In genomic region chr3:184322731-184323487, GRCh38 we compare ENCODE assay signal across 12 cellular contexts. TPM values are rescaled to one million over a fixed set of nuclear protein-coding genes. Genes with fewer than 3 reads are reported as not detected.
DNase-seq lines count a peak whose midpoint lies in the region; ATAC-seq and TF ChIP-seq lines count a peak whose summit lies in the region.
"Had no signal": no experiment of that assay in that cellular context is flagged by ENCODE, and none has a peak within 500 bp of the region (broad histone marks: within the 10 kb centered on the region; RNA-seq: fewer than 3 reads in every experiment).

No MANE protein-coding gene starts in this region.

- H3K4me3 ChIP-seq in H7 (ENCODE audit: insufficient read depth, low read depth, low read length) (no peak overlapping the region), ascending aorta (no peak overlapping the region), neutrophil (ENCODE audit: low read depth in 1 of 2, low read length in 1 of 2) (no peak overlapping the region), brain microvascular endothelial cell (ENCODE audit: low read depth, low read length) (no peak overlapping the region)
- H3K4me3 ChIP-seq: tibial nerve had no signal

- no peaks in the 10 kb centered on the region for H3K9me3 ChIP-seq in ascending aorta
- no peaks in the 10 kb centered on the region for H3K9me3 ChIP-seq in neutrophil
- H3K9me3 ChIP-seq: tibial nerve had no signal

- no peak for ATAC-seq in HG03565 (IDR thresholded peaks at IDR 0.05; ENCODE audit: unreplicated experiment)
- ATAC-seq: left colon, T-cell had no signal

- no peaks in the 10 kb centered on the region for H3K27me3 ChIP-seq in H7 (ENCODE audit: control insufficient read depth, insufficient read depth, low read length)
- no peaks in the 10 kb centered on the region for H3K27me3 ChIP-seq in ascending aorta
- no peaks in the 10 kb centered on the region for H3K27me3 ChIP-seq in neutrophil
- no peaks in the 10 kb centered on the region for H3K27me3 ChIP-seq in brain microvascular endothelial cell (replicated peaks)
- H3K27me3 ChIP-seq: tibial nerve had no signal

- H3K36me3 ChIP-seq in H7 (replicated peaks; ENCODE audit: control insufficient read depth, insufficient read depth, low read length) (peaks cover 81% of the 10 kb centered on the region), ascending aorta (peaks cover 75 to 77% of the 10 kb centered on the region in 2 donors), neutrophil (peaks cover 79% of the 10 kb centered on the region), brain microvascular endothelial cell (replicated peaks) (peaks cover 94% of the 10 kb centered on the region)

- TF ChIP-seq CTCF in ascending aorta (IDR thresholded peaks at IDR 0.05) (no peak), neutrophil (IDR thresholded peaks at IDR 0.05) (no peak), brain microvascular endothelial cell (IDR thresholded peaks at IDR 0.05; ENCODE audit: low read depth, low read length, missing control alignments) (no peak)

- intact Hi-C loops in ascending aorta (cut with DNase I), result no loop called here

- H3K27ac ChIP-seq in ascending aorta, result peak overlapping the region; percentile 43 to 44
- H3K27ac ChIP-seq in neutrophil, result peak overlapping the region; percentile 67
- no peak overlapping the region for H3K27ac ChIP-seq in brain microvascular endothelial cell

- H3K4me1 ChIP-seq in ascending aorta, result peaks cover 21 to 26% of the 10 kb centered on the region in 2 donors
- H3K4me1 ChIP-seq in neutrophil (ENCODE audit: control insufficient read depth in 1 of 2, insufficient read depth in 1 of 2, low read depth in 1 of 2, low read length in 1 of 2), result peaks cover 5 to 18% of the 10 kb centered on the region in 2 experiments

- DNase-seq in H7 (peak; percentile 42), ascending aorta (ENCODE audit: low spot score in 2 of 2) (peak in 1 of 2 donors; percentile 82), brain microvascular endothelial cell (no peak), SHP77 (lab: John Stamatoyannopoulos, UW) (no peak)
- DNase-seq: CD4-positive, alpha-beta memory T cell; left colon; NCI-H1092; NCI-H524 had no signal

- in situ Hi-C loops in brain microvascular endothelial cell (cut with HindIII; ENCODE audit: low pct_ligation_motif_present, low sequenced_read_pairs), result no loop called here

RNA-seq across cellular contexts. Expression of gene EIF4G1, which starts 8.5 kb away (rescaled TPM):
- total RNA-seq in H7 (2014; rRNA removed; shearing (Covaris generic)), result 359 and 392 TPM in 2 replicates
- 192 TPM for total RNA-seq in ascending aorta

RNA-seq across cellular contexts. Expression of gene FAM131A, which starts 14.5 kb away (rescaled TPM):
- total RNA-seq in H7 (2014; rRNA removed; shearing (Covaris generic)), result 36.9 and 41.1 TPM in 2 replicates
- 47.7 TPM for total RNA-seq in ascending aorta

RNA-seq across cellular contexts. Expression of gene PSMD2, which starts 23.9 kb away (rescaled TPM):
- 378 and 392 TPM in 2 replicates for total RNA-seq in H7 (2014; rRNA removed; shearing (Covaris generic))
- 151 TPM for total RNA-seq in ascending aorta

RNA-seq across cellular contexts. Expression of gene CLCN2, which starts 38.5 kb away (rescaled TPM):
- total RNA-seq in H7 (2014; rRNA removed; shearing (Covaris generic)), result 17.1 and 22.3 TPM in 2 replicates
- total RNA-seq in ascending aorta, result 31.2 TPM

RNA-seq across cellular contexts. Expression of gene POLR2H, which starts 38.6 kb away (rescaled TPM):
- total RNA-seq in H7 (2014; rRNA removed; shearing (Covaris generic)), result 92.8 and 100 TPM in 2 replicates
- total RNA-seq in ascending aorta, result 26.0 TPM
